Comparison of ENCODE assay signal across 24 cellular contexts in genomic region chr7:851204-851603, GRCh38.
"Had no signal": no experiment of that assay in that cellular context is flagged by ENCODE, and none has a peak within 500 bp of the region (broad histone marks: within the 10 kb centered on the region; RNA-seq: fewer than 3 reads in every experiment).

No MANE protein-coding gene starts in this region.

- H3K9me3 ChIP-seq: neutrophil, spleen, suprapubic skin, thoracic aorta, tibial artery, upper lobe of right lung had no signal

- H3K4me1 ChIP-seq: neural progenitor cell, parathyroid adenoma, spleen, suprapubic skin, tibial artery, upper lobe of right lung had no signal

- H3K27ac ChIP-seq: hepatocyte, neural progenitor cell, neutrophil, parathyroid adenoma, spleen, suprapubic skin, thoracic aorta, tibial artery, upper lobe of right lung had no signal

- ATAC-seq: left lobe of liver; natural killer cell; right cardiac atrium; sciatic nerve; stimulated activated effector memory CD8-positive, alpha-beta T cell treated with anti-CD3 and anti-CD28 coated beads, Interleukin-12 subunit alpha, Interleukin-12 subunit beta, amount 100 ng/mL, for 72 hours; upper lobe of right lung had no signal

- H3K4me3 ChIP-seq: hepatocyte, lung, neural progenitor cell, spleen, suprapubic skin, thoracic aorta, tibial artery, upper lobe of right lung had no signal

- H3K36me3 ChIP-seq: neural progenitor cell, neutrophil had no signal

- FAIRE-seq: small intestine had no signal

- H3K9ac ChIP-seq: neural progenitor cell, parathyroid adenoma had no signal

- DNase-seq: islet precursor cell; mesendoderm; naive B cell; natural killer cell; nephron progenitor cell; occipital lobe; small intestine; spleen; stimulated activated CD4-positive, alpha-beta T cell treated with anti-CD3 and anti-CD28 coated beads, Interleukin-4, amount 100 ng/mL, for 24 hours; stimulated activated naive CD4-positive, alpha-beta T cell; tibial artery; trophoblast cell; upper lobe of right lung had no signal

- H3K27me3 ChIP-seq: hepatocyte, neural progenitor cell, neutrophil, spleen, suprapubic skin, tibial artery, upper lobe of right lung had no signal
